8 cellular contexts compared by ENCODE assay signal in the genomic region with DNA sequence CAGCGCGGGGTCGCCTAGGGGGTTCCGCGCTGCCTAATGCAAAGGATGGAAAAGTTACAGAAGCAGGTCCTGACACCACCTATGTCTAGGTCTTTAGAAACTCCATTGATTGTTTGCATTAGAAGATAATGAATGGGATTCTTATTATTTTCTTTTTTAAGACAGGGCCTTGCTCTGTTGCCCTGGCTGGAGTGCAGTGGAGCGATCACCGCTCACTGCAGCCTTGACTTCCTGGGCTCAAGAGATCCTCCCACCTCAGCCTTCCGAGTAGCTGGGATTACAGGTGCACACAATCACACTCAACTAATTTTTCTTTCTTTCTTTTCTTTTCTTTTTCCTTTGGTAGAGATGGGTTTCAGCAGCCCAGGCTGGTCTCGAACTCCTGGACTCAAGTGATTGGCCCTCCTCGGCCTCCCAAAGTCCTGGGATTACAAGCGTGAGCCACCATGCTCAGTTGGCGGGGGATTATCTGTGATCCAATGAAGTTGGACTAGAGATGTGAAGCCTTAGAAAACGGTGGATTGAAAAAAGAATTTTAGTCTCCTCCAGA. TPM values are rescaled to one million over a fixed set of nuclear protein-coding genes. Genes with fewer than 3 reads are reported as not detected.
DNase-seq lines count a peak whose midpoint lies in the region; ATAC-seq and TF ChIP-seq lines count a peak whose summit lies in the region.

No MANE protein-coding gene starts in this region.

- H3K4me3 Mint-ChIP-seq in Caco-2 (ENCODE audit: unreplicated experiment) (peak overlapping the region; percentile 85), endodermal cell (peak overlapping the region; percentile 99)

- no peak overlapping the region for H3K9ac ChIP-seq in endodermal cell (ENCODE audit: extremely low read depth, low read length, poor library complexity, severe bottlenecking)

- H3K27ac ChIP-seq in endodermal cell (ENCODE audit: low read depth, low read length), result peak overlapping the region; percentile 90
- peak overlapping the region; percentile 58 to 82 for H3K27ac ChIP-seq in prostate gland

- no TSS peak for BruUV-seq in Caco-2 (replicated peaks; lab: Mats Ljungman, UMichigan)

- H3K4me1 Mint-ChIP-seq in Caco-2 (ENCODE audit: low read depth, unreplicated experiment) (peaks cover 18% of the 10 kb centered on the region), endodermal cell (peaks cover 36% of the 10 kb centered on the region)

- peaks cover 2% of the 10 kb centered on the region; the same call in 1 of the 2 replicates for H3K36me3 ChIP-seq in Caco-2 (ENCODE audit: control insufficient read depth, insufficient read depth, low read length)
- H3K36me3 ChIP-seq in endodermal cell (ENCODE audit: control insufficient read depth, insufficient read depth, low read length), result peaks cover 31% of the 10 kb centered on the region
- H3K36me3 ChIP-seq in prostate gland, result no peaks in the 10 kb centered on the region

- ATAC-seq in GM21717 (IDR thresholded peaks at IDR 0.05; ENCODE audit: unreplicated experiment) (peak; percentile 19), omental fat pad (ENCODE audit: low FRiP score) (no peak)

- 38 to 55% methylated on average over 9 to 13 of the region's 13 CpGs for WGBS in endodermal cell (ENCODE audit: insufficient coverage in 1 of 2, insufficient read length in 1 of 2), 2 experiments
- WGBS in prostate gland, result 42% methylated on average over 13 of the region's 13 CpGs

- TF ChIP-seq CTCF in Caco-2 (IDR thresholded peaks at IDR 0.05; ENCODE audit: insufficient read depth in 1 of 2, low read depth in 1 of 2, low read length in 1 of 2, severe bottlenecking in 1 of 2, unreplicated experiment in 1 of 2), result peak in 1 of 2 experiments; percentile 4
- no peak for TF ChIP-seq CTCF in LNCaP clone FGC (IDR thresholded peaks at IDR 0.05; ENCODE audit: control insufficient read depth, extremely low read depth, insufficient read depth)
- no peak for TF ChIP-seq CTCF in endodermal cell (conservative IDR thresholded peaks at IDR 0.05)
- no peak for TF ChIP-seq CTCF in prostate gland (IDR thresholded peaks at IDR 0.05)
- TF ChIP-seq CTCF in omental fat pad (IDR thresholded peaks at IDR 0.05), result no peak

- H3K36me3 Mint-ChIP-seq in Caco-2 (ENCODE audit: insufficient read depth, unreplicated experiment) (peaks cover 46% of the 10 kb centered on the region), endodermal cell (ENCODE audit: low read depth) (peaks cover 28% of the 10 kb centered on the region)

- no peak for TF ChIP-seq POLR2A in prostate gland (IDR thresholded peaks at IDR 0.05)

- no peaks in the 10 kb centered on the region for H3K27me3 Mint-ChIP-seq in Caco-2 (ENCODE audit: insufficient read depth, unreplicated experiment)
- no peaks in the 10 kb centered on the region for H3K27me3 Mint-ChIP-seq in endodermal cell (ENCODE audit: insufficient read depth)

- POLR2A ChIA-PET in Caco-2 (lab: Charles Lee), result interaction anchor here (1.3 kb wide), 1 partner anchor 11 kb away, joined by 5 read pairs; no protein-coding TSS in a partner anchor

- CTCF ChIA-PET in Caco-2 (lab: Charles Lee), result interaction anchor here (0.6 to 3.1 kb wide), 5 partner anchors 10 to 156 kb away, joined by 3 to 32 read pairs (median 19); partner anchors contain the start of gene PIKFYVE

- DNase-seq in Caco-2, result no peak
- DNase-seq in LNCaP clone FGC (ENCODE audit: low read depth), result no peak
- DNase-seq in endodermal cell, result no peak
- no peak for DNase-seq in prostate gland (ENCODE audit: low spot score)
- DNase-seq in omental fat pad (ENCODE audit: low spot score), result no peak
- DNase-seq in Ammon's horn (ENCODE audit: low spot score), result no peak
- DNase-seq in activated CD4-positive, alpha-beta T cell treated with anti-CD3 and anti-CD28 coated beads, Interleukin-2, amount 50 U/mL, for 4 hours, result no peak

- peak overlapping the region; percentile 67 for H3K4me3 ChIP-seq in Caco-2 (ENCODE audit: low read depth, low read length)
- H3K4me3 ChIP-seq in LNCaP clone FGC (ENCODE audit: low read depth, low read length), result peak overlapping the region; percentile 94
- H3K4me3 ChIP-seq in endodermal cell (ENCODE audit: low read length), result peak overlapping the region; percentile 100
- H3K4me3 ChIP-seq in prostate gland, result peak overlapping the region; percentile 68 to 77

- H3K27me3 ChIP-seq in Caco-2 (replicated peaks; ENCODE audit: control insufficient read depth, insufficient read depth, low read length) (no peaks in the 10 kb centered on the region), endodermal cell (ENCODE audit: control insufficient read depth, insufficient read depth, low read length, poor library complexity, severe bottlenecking) (no peaks in the 10 kb centered on the region), prostate gland (replicated peaks; ENCODE audit: insufficient read depth) (no peaks in the 10 kb centered on the region)

- H3K9me3 Mint-ChIP-seq in Caco-2 (ENCODE audit: unreplicated experiment) (no peaks in the 10 kb centered on the region), endodermal cell (no peaks in the 10 kb centered on the region)

- intact Hi-C loops in Caco-2 (cut with micrococcal nuclease; ENCODE audit: unreplicated experiment) (loop anchor here (1.0 kb wide), 5 partner anchors 11 to 153 kb away; partner anchors contain the start of gene PIKFYVE), prostate gland (cut with DNase I) (loop anchor here (1.0 to 10.0 kb wide), 2 partner anchors 11 to 59 kb away; partner anchors contain the start of gene PIKFYVE)

- H3K27ac Mint-ChIP-seq in Caco-2 (ENCODE audit: unreplicated experiment), result peak overlapping the region; percentile 62
- peak overlapping the region; percentile 97 for H3K27ac Mint-ChIP-seq in endodermal cell

- no peaks in the 10 kb centered on the region for H3K9me3 ChIP-seq in Caco-2
- no peaks in the 10 kb centered on the region for H3K9me3 ChIP-seq in endodermal cell (ENCODE audit: control insufficient read depth, low read length)
- no peaks in the 10 kb centered on the region for H3K9me3 ChIP-seq in prostate gland

- H3K4me1 ChIP-seq in Caco-2 (peaks cover 36% of the 10 kb centered on the region), endodermal cell (ENCODE audit: control insufficient read depth, insufficient read depth, low read length) (no peaks in the 10 kb centered on the region), prostate gland (replicated peaks) (peaks cover 7% of the 10 kb centered on the region)

RNA-seq across cellular contexts. Expression of gene IDH1, which starts 0.8 kb away (rescaled TPM):
- total RNA-seq in Caco-2 (2022) (265 and 293 TPM in 2 replicates), endodermal cell (100 to 1,000 TPM; 305 to 431 TPM), prostate gland (100 to 1,000 TPM; 103 to 314 TPM), omental fat pad (100 to 1,000 TPM; 111 to 170 (median 125) TPM)
- polyA plus RNA-seq in endodermal cell (2013, experiment 1 of 2), result 228 TPM
- polyA plus RNA-seq in endodermal cell (2013, experiment 2 of 2), result 244 TPM

RNA-seq across cellular contexts. Expression of gene PIKFYVE, which starts 10.4 kb away (rescaled TPM):
- 27.9 and 31.2 TPM in 2 replicates for total RNA-seq in Caco-2 (2022)
- total RNA-seq in endodermal cell, result 10 to 100 TPM; 34.9 to 41.2 TPM
- 19.7 TPM for polyA plus RNA-seq in endodermal cell (2013, experiment 1 of 2)
- polyA plus RNA-seq in endodermal cell (2013, experiment 2 of 2), result 22.8 TPM
- 10 to 100 TPM; 26.7 to 47.1 TPM for total RNA-seq in prostate gland
- 10 to 100 TPM; 27.1 to 39.2 (median 35.1) TPM for total RNA-seq in omental fat pad
